In the genomic region with DNA sequence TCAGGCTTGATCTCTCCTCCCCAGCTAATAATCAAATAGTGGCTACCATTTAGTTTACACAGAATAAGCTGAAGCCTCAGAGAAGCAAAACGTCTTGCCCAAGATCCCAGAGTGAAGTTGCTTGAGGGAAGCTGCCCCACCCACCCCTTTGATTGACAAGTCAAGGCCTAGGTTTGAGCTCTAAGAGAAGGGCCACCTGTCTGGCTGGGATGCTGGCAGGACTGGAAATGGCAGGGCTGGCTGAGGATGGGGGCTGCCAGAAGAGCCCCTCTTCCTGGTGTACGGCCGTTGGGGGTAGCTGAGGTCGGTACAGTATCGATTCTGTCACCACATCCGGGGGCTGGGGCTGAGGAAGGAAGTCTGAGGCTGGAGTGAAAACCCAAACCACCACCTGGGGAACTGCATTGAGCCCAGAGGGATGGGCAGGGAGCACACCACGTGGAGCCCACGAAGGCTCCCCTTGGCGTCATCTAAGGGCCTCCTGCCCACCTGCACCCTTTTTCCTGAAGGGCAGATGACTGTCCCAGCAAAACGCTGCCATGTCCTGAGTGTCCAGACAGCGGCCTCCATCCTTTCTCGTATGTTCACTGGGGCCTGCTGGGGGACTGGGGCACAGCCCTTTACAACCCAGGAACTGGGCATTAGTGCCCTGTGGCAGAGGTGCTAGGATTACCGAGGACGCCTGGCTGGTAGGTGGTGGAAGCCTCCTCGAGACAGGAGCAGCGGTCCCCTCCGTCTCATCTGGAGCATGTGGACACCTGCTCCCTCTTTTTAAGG, we compare ENCODE assay signal across 8 cellular contexts. TPM values are rescaled to one million over a fixed set of nuclear protein-coding genes. Genes with fewer than 3 reads are reported as not detected.
DNase-seq lines count a peak whose midpoint lies in the region; ATAC-seq and TF ChIP-seq lines count a peak whose summit lies in the region.

No MANE protein-coding gene starts in this region.

- no peak for TF ChIP-seq CTCF in esophagus muscularis mucosa (IDR thresholded peaks at IDR 0.05)

- DNase-seq in MV-4-11 (lab: John Stamatoyannopoulos, UW) = peak; percentile 90
- DNase-seq in activated CD8-positive, alpha-beta memory T cell treated with anti-CD3 and anti-CD28 coated beads for 4 hours (ENCODE audit: low read depth in 2 of 2) = peak; percentile 23 to 39
- no peak for DNase-seq in esophagus muscularis mucosa (ENCODE audit: extremely low spot score)
- DNase-seq in stimulated activated CD4-positive, alpha-beta T cell treated with anti-CD3 and anti-CD28 coated beads, Interleukin-12 subunit alpha, Interleukin-12 subunit beta, amount 100 ng/mL, for 4 hours = peak; percentile 39
- DNase-seq in NCI-H1694 treated with DMSO at 0.1 percent for 48 hours (lab: John Stamatoyannopoulos, UW) = no peak
- no peak for DNase-seq in medulla oblongata (ENCODE audit: extremely low spot score)

- no peak for TF ChIP-seq EP300 in esophagus muscularis mucosa (IDR thresholded peaks at IDR 0.05)

- no peak for ATAC-seq in GM21390 (IDR thresholded peaks at IDR 0.05; ENCODE audit: unreplicated experiment)

- intact Hi-C loops in esophagus muscularis mucosa (cut with DNase I) = no loop called here

- H3K4me3 ChIP-seq in esophagus muscularis mucosa = peak overlapping the region in 3 of 4 donors; percentile 67 to 95 (median 84)

- no peaks in the 10 kb centered on the region for H3K9me3 ChIP-seq in esophagus muscularis mucosa

- in situ Hi-C loops in GM18951 (cut with MboI; ENCODE audit: low sequenced_read_pairs, unreplicated experiment) = no loop called here

- WGBS in esophagus muscularis mucosa = 55% methylated on average over 9 of the region's 17 CpGs

- TF ChIP-seq POLR2A in GM18951 (IDR thresholded peaks at IDR 0.05; ENCODE audit: extremely low read depth, insufficient read depth, insufficient read length) (peak; percentile 64), esophagus muscularis mucosa (IDR thresholded peaks at IDR 0.05; ENCODE audit: low read depth) (no peak)

- H3K27ac ChIP-seq in esophagus muscularis mucosa (replicated peaks in 1 of 4) = peak overlapping the region; percentile 85 to 93 (median 88)

- peaks cover 28 to 60% (median 45%) of the 10 kb centered on the region in 4 donors for H3K4me1 ChIP-seq in esophagus muscularis mucosa

- H3K36me3 ChIP-seq in esophagus muscularis mucosa = peaks cover 26 to 41% (median 38%) of the 10 kb centered on the region in 4 donors

- no peaks in the 10 kb centered on the region for H3K27me3 ChIP-seq in esophagus muscularis mucosa

RNA-seq across cellular contexts. Expression of a gene that starts 1.4 kb away (rescaled TPM):
- total RNA-seq in esophagus muscularis mucosa = 10 to 100 TPM; 12.8 to 33.3 (median 22.4) TPM

RNA-seq across cellular contexts. Expression of a gene that starts 27.5 kb away (rescaled TPM):
- 10 to 100 TPM; 22.4 to 30.3 (median 26.5) TPM for total RNA-seq in esophagus muscularis mucosa

RNA-seq across cellular contexts. Expression of a gene that starts 27.9 kb away (rescaled TPM):
- total RNA-seq in esophagus muscularis mucosa = 100 to 1,000 TPM in 2 of 4 donors, 10 to 100 TPM in 2; 85.2 to 119 (median 101) TPM

RNA-seq across cellular contexts. Expression of a gene that starts 57.4 kb away (rescaled TPM):
- total RNA-seq in esophagus muscularis mucosa = 100 to 1,000 TPM in 1 of 4 donors, 10 to 100 TPM in 3; 46.7 to 119 (median 65.1) TPM

Comparison
In these comparisons a context has a peak if more than half of its experiments do, and no peak if none do; other contexts are left out.
1. DNase-seq: peak in MV-4-11 (single experiment), activated CD8-positive, alpha-beta memory T cell treated with anti-CD3 and anti-CD28 coated beads for 4 hours (2 of 2) and stimulated activated CD4-positive, alpha-beta T cell treated with anti-CD3 and anti-CD28 coated beads, Interleukin-12 subunit alpha, Interleukin-12 subunit beta, amount 100 ng/mL, for 4 hours (single experiment); none in esophagus muscularis mucosa (single experiment), NCI-H1694 treated with DMSO at 0.1 percent for 48 hours (single experiment) and medulla oblongata (single experiment).